Comparison of ENCODE assay signal across 10 cellular contexts in genomic region chr4:173185832-173186545, GRCh38. TPM values are rescaled to one million over a fixed set of nuclear protein-coding genes. Genes with fewer than 3 reads are reported as not detected.
A peak's percentile ranks its signal among the peaks of the same experiment; 100 is the strongest.
DNase-seq lines count a peak whose midpoint lies in the region; ATAC-seq and TF ChIP-seq lines count a peak whose summit lies in the region.
"Had no signal": no experiment of that assay in that cellular context is flagged by ENCODE, and none has a peak within 500 bp of the region (broad histone marks: within the 10 kb centered on the region; RNA-seq: fewer than 3 reads in every experiment).

No MANE protein-coding gene starts in this region.

- H3K27me3 ChIP-seq in Peyer's patch = no peaks in the 10 kb centered on the region
- H3K27me3 ChIP-seq in mucosa of stomach (ENCODE audit: control insufficient read depth, insufficient read depth, low read length) = no peaks in the 10 kb centered on the region
- H3K27me3 ChIP-seq in H7 (ENCODE audit: control insufficient read depth, insufficient read depth, low read length) = no peaks in the 10 kb centered on the region

- peak overlapping the region in 3 of 4 donors; percentile 13 to 86 (median 82) for H3K27ac ChIP-seq in Peyer's patch

- H3K27me3 Mint-ChIP-seq in effector memory CD8-positive, alpha-beta T cell = no peaks in the 10 kb centered on the region

- peak; percentile 26 to 66 for TF ChIP-seq POLR2A in Peyer's patch (IDR thresholded peaks at IDR 0.05)

- no peaks in the 10 kb centered on the region for H3K9me3 Mint-ChIP-seq in effector memory CD8-positive, alpha-beta T cell

- H3K9ac ChIP-seq in mucosa of stomach (ENCODE audit: low read length) = peak overlapping the region; percentile 33

- H3K4me1 Mint-ChIP-seq in effector memory CD8-positive, alpha-beta T cell (ENCODE audit: low read depth in 2 of 2) = peaks cover 18 to 33% of the 10 kb centered on the region in 2 donors

- peak overlapping the region in 2 of 4 donors; percentile 6 to 22 for H3K4me3 ChIP-seq in Peyer's patch
- no peak overlapping the region for H3K4me3 ChIP-seq in mucosa of stomach (ENCODE audit: low read length)
- no peak overlapping the region for H3K4me3 ChIP-seq in H7 (ENCODE audit: insufficient read depth, low read depth, low read length)

- H3K27ac Mint-ChIP-seq in effector memory CD8-positive, alpha-beta T cell = no peak overlapping the region

- DNase-seq in Peyer's patch (no peak), HuH-7.5 (ENCODE audit: low spot score) (no peak), H7 (no peak)
- DNase-seq in effector memory CD8-positive, alpha-beta T cell = no peak
- DNase-seq: activated CD4-positive, alpha-beta T cell treated with anti-CD3 and anti-CD28 coated beads, Interleukin-2, amount 50 U/mL, for 4 hours; NCI-H1048; SHP77 treated with DMSO at 0.1 percent for 48 hours had no signal

- H3K36me3 Mint-ChIP-seq in effector memory CD8-positive, alpha-beta T cell (ENCODE audit: insufficient read depth) = peaks cover 3% of the 10 kb centered on the region

- peak; percentile 40 for ATAC-seq in GM18508 (IDR thresholded peaks at IDR 0.05; ENCODE audit: insufficient read depth, unreplicated experiment)
- ATAC-seq in HG03342 (IDR thresholded peaks at IDR 0.05; ENCODE audit: unreplicated experiment) = peak; percentile 37
- ATAC-seq in effector memory CD8-positive, alpha-beta T cell (replicated peaks) = no peak

- H3K9me3 ChIP-seq in Peyer's patch = no peaks in the 10 kb centered on the region
- no peaks in the 10 kb centered on the region for H3K9me3 ChIP-seq in mucosa of stomach (ENCODE audit: control insufficient read depth, low read length)

- no peaks in the 10 kb centered on the region for H3K36me3 ChIP-seq in Peyer's patch
- H3K36me3 ChIP-seq in mucosa of stomach (ENCODE audit: control insufficient read depth, insufficient read depth, low read length) = no peaks in the 10 kb centered on the region
- no peaks in the 10 kb centered on the region for H3K36me3 ChIP-seq in H7 (replicated peaks; ENCODE audit: control insufficient read depth, insufficient read depth, low read length)

- H3K4me1 ChIP-seq in Peyer's patch = peaks cover 0 to 32% (median 0%) of the 10 kb centered on the region in 4 donors
- H3K4me1 ChIP-seq in mucosa of stomach (ENCODE audit: control insufficient read depth, insufficient read depth, low read length) = peaks cover 40% of the 10 kb centered on the region

- TF ChIP-seq CTCF in Peyer's patch (IDR thresholded peaks at IDR 0.05) = no peak

- no peak overlapping the region for H3K4me3 Mint-ChIP-seq in effector memory CD8-positive, alpha-beta T cell

RNA-seq across cellular contexts. Expression of gene GALNT7, which starts 17.4 kb away (rescaled TPM):
- 100 to 1,000 TPM in 2 of 4 donors, 10 to 100 TPM in 2; 37.1 to 139 (median 96.4) TPM for total RNA-seq in Peyer's patch
- total RNA-seq in H7 (2014; rRNA removed; shearing (Covaris generic)) = 39.4 and 54.0 TPM in 2 replicates
